14 cellular contexts compared by ENCODE assay signal in the genomic region with DNA sequence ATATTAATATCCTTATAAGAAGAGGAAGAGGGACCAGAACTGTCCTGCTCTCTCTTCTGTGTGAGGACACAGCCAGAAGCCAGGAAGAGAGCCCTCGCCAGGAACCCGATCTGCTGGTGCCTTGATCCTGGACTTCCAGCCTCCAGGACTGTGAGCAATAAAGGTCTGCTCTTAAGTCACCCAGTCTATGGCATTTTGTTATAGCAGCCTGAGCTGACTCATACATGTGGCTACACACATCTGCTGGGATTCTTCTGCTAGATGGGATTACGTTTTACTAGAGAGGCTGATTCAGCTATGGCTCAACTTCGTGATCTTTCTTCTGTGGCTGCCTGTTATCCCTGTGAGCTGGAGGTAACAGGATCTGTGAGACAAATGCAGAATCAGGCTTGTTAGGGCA. TPM values are rescaled to one million over a fixed set of nuclear protein-coding genes. Genes with fewer than 3 reads are reported as not detected.
A peak's percentile ranks its signal among the peaks of the same experiment; 100 is the strongest.
DNase-seq lines count a peak whose midpoint lies in the region; ATAC-seq and TF ChIP-seq lines count a peak whose summit lies in the region.
"Had no signal": no experiment of that assay in that cellular context is flagged by ENCODE, and none has a peak within 500 bp of the region (broad histone marks: within the 10 kb centered on the region; RNA-seq: fewer than 3 reads in every experiment).

No MANE protein-coding gene starts in this region.

- ATAC-seq in GM18861 (IDR thresholded peaks at IDR 0.05; ENCODE audit: unreplicated experiment): no peak
- ATAC-seq: mucosa of descending colon had no signal

- H3K27ac Mint-ChIP-seq in nephron progenitor cell: peak overlapping the region; percentile 60
- H3K27ac Mint-ChIP-seq: activated naive CD4-positive, alpha-beta T cell treated with anti-CD3 and anti-CD28 coated beads for 36 hours had no signal

- peaks cover 11% of the 10 kb centered on the region for H3K9me3 Mint-ChIP-seq in nephron progenitor cell
- H3K9me3 Mint-ChIP-seq: activated naive CD4-positive, alpha-beta T cell treated with anti-CD3 and anti-CD28 coated beads for 36 hours had no signal

- no peak overlapping the region for H3K4me3 ChIP-seq in epithelial cell of esophagus (ENCODE audit: low read length)
- H3K4me3 ChIP-seq: mucosa of descending colon, ovary had no signal

- TF ChIP-seq CTCF in epithelial cell of esophagus (IDR thresholded peaks at IDR 0.05; ENCODE audit: insufficient read depth, low read depth, low read length, missing control alignments) (no peak), nephron progenitor cell (IDR thresholded peaks at IDR 0.05) (no peak)

- DNase-seq in Daoy (ENCODE audit: low read depth) (peak; percentile 74), M059J (ENCODE audit: low read depth) (peak; percentile 50), epithelial cell of esophagus (ENCODE audit: low read depth) (peak; percentile 83), nephron progenitor cell (no peak), NCI-H146 (lab: John Stamatoyannopoulos, UW) (no peak), UCSD-AML1 (lab: John Stamatoyannopoulos, UW; ENCODE audit: unreplicated experiment) (no peak)
- DNase-seq: activated naive CD4-positive, alpha-beta T cell treated with anti-CD3 and anti-CD28 coated beads for 36 hours; central memory CD4-positive, alpha-beta T cell; kidney glomerular epithelial cell; mucosa of descending colon; NCI-H1930; NCI-H524; ovary had no signal

- peaks cover 8% of the 10 kb centered on the region for H3K27me3 Mint-ChIP-seq in nephron progenitor cell (ENCODE audit: low read depth, poor library complexity)

- peaks cover 23% of the 10 kb centered on the region for H3K4me1 Mint-ChIP-seq in nephron progenitor cell

- no peak overlapping the region for H3K4me3 Mint-ChIP-seq in nephron progenitor cell
- H3K4me3 Mint-ChIP-seq: activated naive CD4-positive, alpha-beta T cell treated with anti-CD3 and anti-CD28 coated beads for 36 hours had no signal

- H3K36me3 Mint-ChIP-seq in nephron progenitor cell (ENCODE audit: low read depth): peaks cover 4% of the 10 kb centered on the region

RNA-seq across cellular contexts. Expression of gene ARL4C, which starts 29.6 kb away (rescaled TPM):
- 40.4 and 42.6 TPM in 2 replicates for total RNA-seq in Daoy (2014; rRNA removed; shearing (Covaris generic))
- total RNA-seq in M059J (2014; rRNA removed; shearing (Covaris generic)): 48.1 and 65.8 TPM in 2 replicates

Comparison
In these comparisons a context has a peak if more than half of its experiments do, and no peak if none do; other contexts are left out.
1. DNase-seq: peak in Daoy (single experiment), M059J (single experiment) and epithelial cell of esophagus (single experiment); none in nephron progenitor cell (single experiment), NCI-H146 (single experiment) and UCSD-AML1 (single experiment).